Comparison of ENCODE assay signal across 1 cellular context in genomic region chr6:24933266-24933665, GRCh38.
A peak's percentile ranks its signal among the peaks of the same experiment; 100 is the strongest.
TF ChIP-seq lines count a peak whose summit lies in the region.

No MANE protein-coding gene starts in this region.

TF ChIP-seq in GM12878, 131 proteins besides CTCF, POLR2A, EP300 and RAD21 (continued from another document):
- TF ChIP-seq ZNF384 (IDR thresholded peaks at IDR 0.05; ENCODE audit: borderline replicate concordance, low read depth, low read length): 0 out of 2 replicates have a peak, but pooled peaks have one; percentile 19
